Comparison of ENCODE assay signal across 8 cellular contexts in genomic region chr19:38634757-38635482, GRCh38. TPM values are rescaled to one million over a fixed set of nuclear protein-coding genes. Genes with fewer than 3 reads are reported as not detected.
A peak's percentile ranks its signal among the peaks of the same experiment; 100 is the strongest.
DNase-seq lines count a peak whose midpoint lies in the region; ATAC-seq and TF ChIP-seq lines count a peak whose summit lies in the region.

No MANE protein-coding gene starts in this region.

- peaks cover 18 to 32% (median 25%) of the 10 kb centered on the region in 4 donors for H3K4me1 ChIP-seq in esophagus muscularis mucosa
- H3K4me1 ChIP-seq in suprapubic skin: peaks cover 27% of the 10 kb centered on the region

- no peaks in the 10 kb centered on the region for H4K20me1 ChIP-seq in neural cell (ENCODE audit: insufficient read depth)

- H3K9me2 ChIP-seq in neural cell (ENCODE audit: insufficient read depth, low read length): no peaks in the 10 kb centered on the region

- H3K9ac ChIP-seq in neural cell (ENCODE audit: low read length): no peak overlapping the region

- 62% methylated on average over 14 of the region's 17 CpGs for WGBS in esophagus muscularis mucosa
- 46% methylated on average over 16 of the region's 17 CpGs for WGBS in suprapubic skin

- H3K36me3 ChIP-seq in esophagus muscularis mucosa (peaks cover 21 to 72% (median 68%) of the 10 kb centered on the region in 4 donors), neural cell (ENCODE audit: insufficient read depth, low read length) (no peaks in the 10 kb centered on the region), suprapubic skin (peaks cover 49% of the 10 kb centered on the region)

- TF ChIP-seq POLR2A in GM19193 (IDR thresholded peaks at IDR 0.05; ENCODE audit: extremely low read depth, insufficient read depth, insufficient read length) (peak; percentile 32), esophagus muscularis mucosa (IDR thresholded peaks at IDR 0.05; ENCODE audit: low read depth) (no peak), suprapubic skin (IDR thresholded peaks at IDR 0.05) (no peak)

- peak; percentile 75 for TF ChIP-seq RAD21 in neural cell (conservative IDR thresholded peaks at IDR 0.05)

- no peaks in the 10 kb centered on the region for H3K9me3 ChIP-seq in esophagus muscularis mucosa
- H3K9me3 ChIP-seq in neural cell (ENCODE audit: low read length): no peaks in the 10 kb centered on the region
- no peaks in the 10 kb centered on the region for H3K9me3 ChIP-seq in suprapubic skin

- intact Hi-C loops in esophagus muscularis mucosa (cut with DNase I): loop anchor here (2.0 to 10.0 kb wide), 4 partner anchors 90 to 232 kb away; partner anchors contain the start of genes ECH1 and FAM98C

- H3K27ac ChIP-seq in esophagus muscularis mucosa (replicated peaks in 1 of 4) (peak overlapping the region; percentile 39 to 67 (median 54)), neural cell (ENCODE audit: low read length) (no peak overlapping the region), suprapubic skin (no peak overlapping the region)

- H3F3A ChIP-seq in neural cell (ENCODE audit: insufficient read depth, low read length, poor library complexity, severe bottlenecking): no peaks in the 10 kb centered on the region

- TF ChIP-seq EP300 in esophagus muscularis mucosa (IDR thresholded peaks at IDR 0.05) (no peak), neural cell (conservative IDR thresholded peaks at IDR 0.05; ENCODE audit: poor library complexity, severe bottlenecking) (no peak), suprapubic skin (IDR thresholded peaks at IDR 0.05) (no peak)

- no peak for DNase-seq in AG09309 (ENCODE audit: low read depth)
- peak; percentile 87 for DNase-seq in OCI-M1 (lab: John Stamatoyannopoulos, UW)
- DNase-seq in activated T-cell treated with anti-CD3 and anti-CD28 coated beads, Interleukin-2, amount 50 U/mL, for 48 hours: peak; percentile 85 to 86
- DNase-seq in esophagus muscularis mucosa (ENCODE audit: extremely low spot score): no peak
- DNase-seq in suprapubic skin (ENCODE audit: low spot score in 2 of 2): peak; percentile 82 to 86

- no peak overlapping the region for H2AFZ ChIP-seq in neural cell (ENCODE audit: low read depth, low read length)

- H3K79me2 ChIP-seq in neural cell (replicated peaks; ENCODE audit: insufficient read depth, low read length): no peaks in the 10 kb centered on the region

- H3K4me3 ChIP-seq in AG09309 (ENCODE audit: control insufficient read depth, low read depth, low read length) (no peak overlapping the region), esophagus muscularis mucosa (no peak overlapping the region), neural cell (ENCODE audit: low read length) (no peak overlapping the region), suprapubic skin (no peak overlapping the region)

- H3K4me2 ChIP-seq in neural cell (ENCODE audit: low read length): no peak overlapping the region

- no peak for ATAC-seq in HG02759 (IDR thresholded peaks at IDR 0.05; ENCODE audit: unreplicated experiment)

- TF ChIP-seq CTCF in AG09309 (IDR thresholded peaks at IDR 0.05; ENCODE audit: control insufficient read depth, insufficient read depth, low read depth, low read length, missing control alignments) (peak; percentile 94), esophagus muscularis mucosa (IDR thresholded peaks at IDR 0.05) (peak in 2 of 3 experiments; percentile 94), neural cell (IDR thresholded peaks at IDR 0.05; ENCODE audit: poor library complexity, severe bottlenecking) (peak; percentile 90), suprapubic skin (IDR thresholded peaks at IDR 0.05) (peak; percentile 91 to 93)

- H3K27me3 ChIP-seq in esophagus muscularis mucosa (no peaks in the 10 kb centered on the region), neural cell (ENCODE audit: insufficient read depth, low read depth, low read length) (no peaks in the 10 kb centered on the region), suprapubic skin (no peaks in the 10 kb centered on the region)

TF ChIP-seq in neural cell, 6 proteins besides CTCF, POLR2A, EP300 and RAD21:
- TF ChIP-seq MXI1 (conservative IDR thresholded peaks at IDR 0.05; ENCODE audit: poor library complexity, severe bottlenecking): no peak
- TF ChIP-seq SMC3 (conservative IDR thresholded peaks at IDR 0.05; ENCODE audit: poor library complexity): peak; percentile 95
- TF ChIP-seq TAF1 (IDR thresholded peaks at IDR 0.05; ENCODE audit: low read depth): no peak

RNA-seq across cellular contexts. Expression of gene ACTN4, which starts 12.5 kb away (rescaled TPM):
- total RNA-seq in esophagus muscularis mucosa: 100 to 1,000 TPM; 416 to 816 (median 598) TPM
- polyA plus RNA-seq in neural cell: 54.0 and 54.1 TPM in 2 replicates
- 75.0 and 77.7 TPM in 2 replicates for polyA minus RNA-seq in neural cell
- total RNA-seq in suprapubic skin: 100 to 1,000 TPM; 475 to 520 (median 507) TPM

RNA-seq across cellular contexts. Expression of gene EIF3K, which starts 15.9 kb away (rescaled TPM):
- total RNA-seq in esophagus muscularis mucosa: 100 to 1,000 TPM; 333 to 570 (median 446) TPM
- polyA plus RNA-seq in neural cell: 419 and 462 TPM in 2 replicates
- 99.3 and 109 TPM in 2 replicates for polyA minus RNA-seq in neural cell
- 100 to 1,000 TPM; 274 to 587 (median 557) TPM for total RNA-seq in suprapubic skin

RNA-seq across cellular contexts. Expression of gene MAP4K1, which starts 17.2 kb away (rescaled TPM):
- total RNA-seq in esophagus muscularis mucosa (1 to 10 TPM; 1.2 to 4.5 (median 3.1) TPM), suprapubic skin (1 to 10 TPM in 3 of 4 donors, under 1 TPM in 1; 0.68 to 2.8 (median 1.8) TPM)
- polyA plus RNA-seq in neural cell: 1.0 and 1.2 TPM in 2 replicates
- polyA minus RNA-seq in neural cell: 0.23 and 2.4 TPM in 2 replicates

Comparison
In these comparisons a context has a peak if more than half of its experiments do, and no peak if none do; other contexts are left out.
1. DNase-seq: peak in OCI-M1 (single experiment), activated T-cell treated with anti-CD3 and anti-CD28 coated beads, Interleukin-2, amount 50 U/mL, for 48 hours (2 of 2) and suprapubic skin (2 of 2); none in AG09309 (single experiment) and esophagus muscularis mucosa (single experiment).
2. H3K27ac ChIP-seq: peak in esophagus muscularis mucosa (4 of 4); none in neural cell (single experiment) and suprapubic skin (single experiment).
3. Peak in every context shown above with its lines, with median percentiles within 50 percentile points of each other: CTCF ChIP-seq.